ENCODE assay signal across 1 cellular context in genomic region chr1:201137579-201138310, GRCh38.
TF ChIP-seq lines count a peak whose summit lies in the region.

No MANE protein-coding gene starts in this region.

TF ChIP-seq in GM23338, 12 proteins besides CTCF, POLR2A, EP300 and RAD21:
- TF ChIP-seq, protein P1, sequence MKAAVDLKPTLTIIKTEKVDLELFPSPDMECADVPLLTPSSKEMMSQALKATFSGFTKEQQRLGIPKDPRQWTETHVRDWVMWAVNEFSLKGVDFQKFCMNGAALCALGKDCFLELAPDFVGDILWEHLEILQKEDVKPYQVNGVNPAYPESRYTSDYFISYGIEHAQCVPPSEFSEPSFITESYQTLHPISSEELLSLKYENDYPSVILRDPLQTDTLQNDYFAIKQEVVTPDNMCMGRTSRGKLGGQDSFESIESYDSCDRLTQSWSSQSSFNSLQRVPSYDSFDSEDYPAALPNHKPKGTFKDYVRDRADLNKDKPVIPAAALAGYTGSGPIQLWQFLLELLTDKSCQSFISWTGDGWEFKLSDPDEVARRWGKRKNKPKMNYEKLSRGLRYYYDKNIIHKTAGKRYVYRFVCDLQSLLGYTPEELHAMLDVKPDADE (IDR thresholded peaks at IDR 0.05): no peak
- no peak for TF ChIP-seq EZH2 (IDR thresholded peaks at IDR 0.05; ENCODE audit: low read depth, unreplicated experiment)
- no peak for TF ChIP-seq NANOG (IDR thresholded peaks at IDR 0.05; ENCODE audit: borderline replicate concordance)
- no peak for TF ChIP-seq ZNF114 (CRISPR knock-in tag; IDR thresholded peaks at IDR 0.05)
- no peak for TF ChIP-seq CREB1 (CRISPR knock-in tag; IDR thresholded peaks at IDR 0.05; ENCODE audit: low read depth)
- no peak for TF ChIP-seq STAT1 (IDR thresholded peaks at IDR 0.05; ENCODE audit: unreplicated experiment)
- TF ChIP-seq POLR2AphosphoS5 (IDR thresholded peaks at IDR 0.05; ENCODE audit: low read depth): no peak
- TF ChIP-seq, protein P2, sequence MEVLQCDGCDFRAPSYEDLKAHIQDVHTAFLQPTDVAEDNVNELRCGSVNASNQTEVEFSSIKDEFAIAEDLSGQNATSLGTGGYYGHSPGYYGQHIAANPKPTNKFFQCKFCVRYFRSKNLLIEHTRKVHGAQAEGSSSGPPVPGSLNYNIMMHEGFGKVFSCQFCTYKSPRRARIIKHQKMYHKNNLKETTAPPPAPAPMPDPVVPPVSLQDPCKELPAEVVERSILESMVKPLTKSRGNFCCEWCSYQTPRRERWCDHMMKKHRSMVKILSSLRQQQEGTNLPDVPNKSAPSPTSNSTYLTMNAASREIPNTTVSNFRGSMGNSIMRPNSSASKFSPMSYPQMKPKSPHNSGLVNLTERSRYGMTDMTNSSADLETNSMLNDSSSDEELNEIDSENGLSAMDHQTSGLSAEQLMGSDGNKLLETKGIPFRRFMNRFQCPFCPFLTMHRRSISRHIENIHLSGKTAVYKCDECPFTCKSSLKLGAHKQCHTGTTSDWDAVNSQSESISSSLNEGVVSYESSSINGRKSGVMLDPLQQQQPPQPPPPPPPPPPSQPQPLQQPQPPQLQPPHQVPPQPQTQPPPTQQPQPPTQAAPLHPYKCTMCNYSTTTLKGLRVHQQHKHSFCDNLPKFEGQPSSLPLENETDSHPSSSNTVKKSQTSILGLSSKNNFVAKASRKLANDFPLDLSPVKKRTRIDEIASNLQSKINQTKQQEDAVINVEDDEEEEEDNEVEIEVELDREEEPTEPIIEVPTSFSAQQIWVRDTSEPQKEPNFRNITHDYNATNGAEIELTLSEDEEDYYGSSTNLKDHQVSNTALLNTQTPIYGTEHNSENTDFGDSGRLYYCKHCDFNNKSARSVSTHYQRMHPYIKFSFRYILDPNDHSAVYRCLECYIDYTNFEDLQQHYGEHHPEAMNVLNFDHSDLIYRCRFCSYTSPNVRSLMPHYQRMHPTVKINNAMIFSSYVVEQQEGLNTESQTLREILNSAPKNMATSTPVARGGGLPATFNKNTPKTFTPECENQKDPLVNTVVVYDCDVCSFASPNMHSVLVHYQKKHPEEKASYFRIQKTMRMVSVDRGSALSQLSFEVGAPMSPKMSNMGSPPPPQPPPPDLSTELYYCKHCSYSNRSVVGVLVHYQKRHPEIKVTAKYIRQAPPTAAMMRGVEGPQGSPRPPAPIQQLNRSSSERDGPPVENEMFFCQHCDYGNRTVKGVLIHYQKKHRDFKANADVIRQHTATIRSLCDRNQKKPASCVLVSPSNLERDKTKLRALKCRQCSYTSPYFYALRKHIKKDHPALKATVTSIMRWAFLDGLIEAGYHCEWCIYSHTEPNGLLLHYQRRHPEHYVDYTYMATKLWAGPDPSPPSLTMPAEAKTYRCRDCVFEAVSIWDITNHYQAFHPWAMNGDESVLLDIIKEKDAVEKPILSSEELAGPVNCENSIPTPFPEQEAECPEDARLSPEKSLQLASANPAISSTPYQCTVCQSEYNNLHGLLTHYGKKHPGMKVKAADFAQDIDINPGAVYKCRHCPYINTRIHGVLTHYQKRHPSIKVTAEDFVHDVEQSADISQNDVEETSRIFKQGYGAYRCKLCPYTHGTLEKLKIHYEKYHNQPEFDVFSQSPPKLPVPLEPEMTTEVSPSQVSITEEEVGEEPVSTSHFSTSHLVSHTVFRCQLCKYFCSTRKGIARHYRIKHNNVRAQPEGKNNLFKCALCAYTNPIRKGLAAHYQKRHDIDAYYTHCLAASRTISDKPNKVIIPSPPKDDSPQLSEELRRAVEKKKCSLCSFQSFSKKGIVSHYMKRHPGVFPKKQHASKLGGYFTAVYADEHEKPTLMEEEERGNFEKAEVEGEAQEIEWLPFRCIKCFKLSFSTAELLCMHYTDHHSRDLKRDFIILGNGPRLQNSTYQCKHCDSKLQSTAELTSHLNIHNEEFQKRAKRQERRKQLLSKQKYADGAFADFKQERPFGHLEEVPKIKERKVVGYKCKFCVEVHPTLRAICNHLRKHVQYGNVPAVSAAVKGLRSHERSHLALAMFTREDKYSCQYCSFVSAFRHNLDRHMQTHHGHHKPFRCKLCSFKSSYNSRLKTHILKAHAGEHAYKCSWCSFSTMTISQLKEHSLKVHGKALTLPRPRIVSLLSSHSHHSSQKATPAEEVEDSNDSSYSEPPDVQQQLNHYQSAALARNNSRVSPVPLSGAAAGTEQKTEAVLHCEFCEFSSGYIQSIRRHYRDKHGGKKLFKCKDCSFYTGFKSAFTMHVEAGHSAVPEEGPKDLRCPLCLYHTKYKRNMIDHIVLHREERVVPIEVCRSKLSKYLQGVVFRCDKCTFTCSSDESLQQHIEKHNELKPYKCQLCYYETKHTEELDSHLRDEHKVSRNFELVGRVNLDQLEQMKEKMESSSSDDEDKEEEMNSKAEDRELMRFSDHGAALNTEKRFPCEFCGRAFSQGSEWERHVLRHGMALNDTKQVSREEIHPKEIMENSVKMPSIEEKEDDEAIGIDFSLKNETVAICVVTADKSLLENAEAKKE (CRISPR knock-in tag; IDR thresholded peaks at IDR 0.05): no peak
- TF ChIP-seq EZH2phosphoT487 (IDR thresholded peaks at IDR 0.05; ENCODE audit: unreplicated experiment): no peak
- no peak for TF ChIP-seq JUNB (IDR thresholded peaks at IDR 0.05; ENCODE audit: unreplicated experiment)
- TF ChIP-seq, protein P3, sequence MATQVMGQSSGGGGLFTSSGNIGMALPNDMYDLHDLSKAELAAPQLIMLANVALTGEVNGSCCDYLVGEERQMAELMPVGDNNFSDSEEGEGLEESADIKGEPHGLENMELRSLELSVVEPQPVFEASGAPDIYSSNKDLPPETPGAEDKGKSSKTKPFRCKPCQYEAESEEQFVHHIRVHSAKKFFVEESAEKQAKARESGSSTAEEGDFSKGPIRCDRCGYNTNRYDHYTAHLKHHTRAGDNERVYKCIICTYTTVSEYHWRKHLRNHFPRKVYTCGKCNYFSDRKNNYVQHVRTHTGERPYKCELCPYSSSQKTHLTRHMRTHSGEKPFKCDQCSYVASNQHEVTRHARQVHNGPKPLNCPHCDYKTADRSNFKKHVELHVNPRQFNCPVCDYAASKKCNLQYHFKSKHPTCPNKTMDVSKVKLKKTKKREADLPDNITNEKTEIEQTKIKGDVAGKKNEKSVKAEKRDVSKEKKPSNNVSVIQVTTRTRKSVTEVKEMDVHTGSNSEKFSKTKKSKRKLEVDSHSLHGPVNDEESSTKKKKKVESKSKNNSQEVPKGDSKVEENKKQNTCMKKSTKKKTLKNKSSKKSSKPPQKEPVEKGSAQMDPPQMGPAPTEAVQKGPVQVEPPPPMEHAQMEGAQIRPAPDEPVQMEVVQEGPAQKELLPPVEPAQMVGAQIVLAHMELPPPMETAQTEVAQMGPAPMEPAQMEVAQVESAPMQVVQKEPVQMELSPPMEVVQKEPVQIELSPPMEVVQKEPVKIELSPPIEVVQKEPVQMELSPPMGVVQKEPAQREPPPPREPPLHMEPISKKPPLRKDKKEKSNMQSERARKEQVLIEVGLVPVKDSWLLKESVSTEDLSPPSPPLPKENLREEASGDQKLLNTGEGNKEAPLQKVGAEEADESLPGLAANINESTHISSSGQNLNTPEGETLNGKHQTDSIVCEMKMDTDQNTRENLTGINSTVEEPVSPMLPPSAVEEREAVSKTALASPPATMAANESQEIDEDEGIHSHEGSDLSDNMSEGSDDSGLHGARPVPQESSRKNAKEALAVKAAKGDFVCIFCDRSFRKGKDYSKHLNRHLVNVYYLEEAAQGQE (IDR thresholded peaks at IDR 0.05; ENCODE audit: unreplicated experiment): no peak
- TF ChIP-seq ZNF331 (CRISPR knock-in tag; IDR thresholded peaks at IDR 0.05; ENCODE audit: low read depth): no peak
TF ChIP-seq in GM23338: peak in this region for 0.
